8 cellular contexts compared by ENCODE assay signal in genomic region chr3:69088033-69088432, GRCh38. TPM values are rescaled to one million over a fixed set of nuclear protein-coding genes. Genes with fewer than 3 reads are reported as not detected.
DNase-seq lines count a peak whose midpoint lies in the region; ATAC-seq and TF ChIP-seq lines count a peak whose summit lies in the region.

No MANE protein-coding gene starts in this region.

- peaks cover 64% of the 10 kb centered on the region for H3K4me1 ChIP-seq in cardiac muscle cell (ENCODE audit: low read depth)

- ATAC-seq in left ventricle myocardium superior, result no peak

- DNase-seq in cardiac muscle cell (ENCODE audit: low read depth in 1 of 2, low spot score in 1 of 2), result peak in 1 of 2 donors; percentile 47
- no peak for DNase-seq in left ventricle myocardium superior
- peak; percentile 30 for DNase-seq in M059J (ENCODE audit: low read depth)
- no peak for DNase-seq in endothelial cell (ENCODE audit: low spot score)
- peak; percentile 49 for DNase-seq in skeletal muscle cell (ENCODE audit: low read depth)
- DNase-seq in stimulated activated CD4-positive, alpha-beta T cell treated with anti-CD3 and anti-CD28 coated beads, Interleukin-4, amount 100 ng/mL, for 4 hours, result no peak
- DNase-seq in dedifferentiated amniotic fluid mesenchymal stem cell (ENCODE audit: extremely low spot score), result no peak
- no peak for DNase-seq in H7

- intact Hi-C loops in left ventricle myocardium superior (cut with micrococcal nuclease), result no loop called here

- no peak overlapping the region for H3K27ac Mint-ChIP-seq in endothelial cell (ENCODE audit: unreplicated experiment)

- H3K27me3 Mint-ChIP-seq in endothelial cell (ENCODE audit: unreplicated experiment), result peaks cover 9% of the 10 kb centered on the region

- H3K9me3 Mint-ChIP-seq in endothelial cell (ENCODE audit: unreplicated experiment), result no peaks in the 10 kb centered on the region

- H3K36me3 Mint-ChIP-seq in endothelial cell (ENCODE audit: low read depth, unreplicated experiment), result peaks cover 2% of the 10 kb centered on the region

- H3K4me3 ChIP-seq in cardiac muscle cell (peak overlapping the region; percentile 16), skeletal muscle cell (ENCODE audit: low read depth, low read length) (no peak overlapping the region), H7 (ENCODE audit: insufficient read depth, low read depth, low read length) (no peak overlapping the region)

- H3K27me3 ChIP-seq in cardiac muscle cell, result no peaks in the 10 kb centered on the region
- H3K27me3 ChIP-seq in H7 (ENCODE audit: control insufficient read depth, insufficient read depth, low read length), result no peaks in the 10 kb centered on the region

- H3K4me1 Mint-ChIP-seq in endothelial cell (ENCODE audit: unreplicated experiment), result peaks cover 60% of the 10 kb centered on the region

- no peaks in the 10 kb centered on the region for H3K36me3 ChIP-seq in cardiac muscle cell
- no peaks in the 10 kb centered on the region for H3K36me3 ChIP-seq in H7 (replicated peaks; ENCODE audit: control insufficient read depth, insufficient read depth, low read length)

- peak overlapping the region; percentile 42 for H3K4me3 Mint-ChIP-seq in endothelial cell (ENCODE audit: unreplicated experiment)

- no peaks in the 10 kb centered on the region for H3K9me3 ChIP-seq in cardiac muscle cell (ENCODE audit: low read depth)

- TF ChIP-seq CTCF in cardiac muscle cell (IDR thresholded peaks at IDR 0.05; ENCODE audit: low read depth, low read length), result no peak
- no peak for TF ChIP-seq CTCF in endothelial cell (IDR thresholded peaks at IDR 0.05; ENCODE audit: unreplicated experiment)

- H3K27ac ChIP-seq in cardiac muscle cell, result no peak overlapping the region

RNA-seq across cellular contexts. Expression of gene ARL6IP5, which starts 3.3 kb away (rescaled TPM):
- total RNA-seq in cardiac muscle cell (83.2 and 174 TPM in 2 replicates), left ventricle myocardium superior (214 TPM), endothelial cell (ENCODE audit: unreplicated experiment) (86.2 TPM)
- polyA plus RNA-seq in cardiac muscle cell, result 235 and 247 TPM in 2 replicates
- 41.4 and 42.4 TPM in 2 replicates for total RNA-seq in M059J (2014; rRNA removed; shearing (Covaris generic))
- total RNA-seq in H7 (2014; rRNA removed; shearing (Covaris generic)), result 19.0 and 20.9 TPM in 2 replicates

RNA-seq across cellular contexts. Expression of gene UBA3, which starts 7.9 kb away (rescaled TPM):
- total RNA-seq in cardiac muscle cell (73.7 and 97.0 TPM in 2 replicates), left ventricle myocardium superior (93.4 TPM), endothelial cell (ENCODE audit: unreplicated experiment) (58.9 TPM)
- 116 and 118 TPM in 2 replicates for polyA plus RNA-seq in cardiac muscle cell
- total RNA-seq in M059J (2014; rRNA removed; shearing (Covaris generic)), result 43.0 and 44.9 TPM in 2 replicates
- 81.2 and 94.7 TPM in 2 replicates for total RNA-seq in H7 (2014; rRNA removed; shearing (Covaris generic))

RNA-seq across cellular contexts. Expression of gene LMOD3, which starts 34.4 kb away (rescaled TPM):
- 0.11 and 0.18 TPM in 2 replicates for total RNA-seq in cardiac muscle cell
- 0.22 and 0.61 TPM in 2 replicates for polyA plus RNA-seq in cardiac muscle cell
- total RNA-seq in left ventricle myocardium superior, result 162 TPM
- total RNA-seq in M059J (2014; rRNA removed; shearing (Covaris generic)), result not detected in 2 replicates
- total RNA-seq in endothelial cell (ENCODE audit: unreplicated experiment), result not detected
- not detected in 2 replicates for total RNA-seq in H7 (2014; rRNA removed; shearing (Covaris generic))

RNA-seq across cellular contexts. Expression of gene TMF1, which starts 35.9 kb away (rescaled TPM):
- total RNA-seq in cardiac muscle cell (16.1 and 21.6 TPM in 2 replicates), left ventricle myocardium superior (18.9 TPM), endothelial cell (ENCODE audit: unreplicated experiment) (18.1 TPM)
- polyA plus RNA-seq in cardiac muscle cell, result 18.4 and 24.1 TPM in 2 replicates
- total RNA-seq in M059J (2014; rRNA removed; shearing (Covaris generic)), result 11.8 and 15.8 TPM in 2 replicates
- 8.9 and 15.3 TPM in 2 replicates for total RNA-seq in H7 (2014; rRNA removed; shearing (Covaris generic))

Comparison
In these comparisons a context has a peak if more than half of its experiments do, and no peak if none do; other contexts are left out.
1. RNA of gene LMOD3, which starts 34.4 kb away (total RNA-seq): 162 TPM in left ventricle myocardium superior (single experiment); 0.11 to 0.18 TPM in cardiac muscle cell, not detected in M059J, not detected in endothelial cell (single experiment) and not detected in H7; every median in the first group is over 100 times any median in the second.
2. DNase-seq: peak in M059J (single experiment) and skeletal muscle cell (single experiment); none in left ventricle myocardium superior (single experiment), endothelial cell (single experiment), stimulated activated CD4-positive, alpha-beta T cell treated with anti-CD3 and anti-CD28 coated beads, Interleukin-4, amount 100 ng/mL, for 4 hours (0 of 2), dedifferentiated amniotic fluid mesenchymal stem cell (single experiment) and H7 (single experiment).